In the genomic region with DNA sequence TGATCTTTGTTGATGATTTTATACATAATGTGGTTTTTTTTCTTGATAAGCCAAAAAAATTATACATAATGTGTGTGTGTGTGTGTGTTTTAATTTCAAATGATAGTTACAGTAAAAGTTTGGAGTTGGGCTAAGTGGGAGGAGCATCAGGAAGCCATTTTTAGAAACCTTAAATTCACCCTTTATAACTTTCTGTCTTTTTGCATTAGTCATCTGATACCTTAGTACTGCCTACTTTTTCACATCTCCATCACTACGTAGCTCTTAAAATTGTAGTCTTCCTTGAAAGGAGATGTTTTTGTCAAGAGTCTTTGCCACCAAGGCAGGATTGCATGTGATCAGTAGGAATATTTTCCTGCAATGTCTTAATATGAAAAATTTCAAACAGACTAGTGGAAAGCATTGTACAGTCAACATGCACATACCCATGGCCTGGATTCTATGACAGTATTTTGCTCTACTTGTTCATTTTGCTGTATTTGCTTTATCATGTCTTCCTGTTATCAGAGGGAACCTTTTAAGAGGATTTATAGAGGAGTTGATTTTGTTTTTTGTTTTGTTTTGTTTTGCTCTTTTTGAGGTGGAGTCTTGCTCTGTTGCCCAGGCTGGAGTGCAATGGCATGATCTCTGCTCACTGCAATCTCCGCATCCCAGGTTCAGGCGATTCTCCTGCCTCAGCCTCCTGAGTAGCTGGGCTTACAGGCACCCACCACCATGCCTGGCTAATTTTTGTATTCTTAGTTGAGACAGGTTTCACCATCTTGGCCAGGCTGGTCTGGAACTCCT, we compare ENCODE assay signal across 12 cellular contexts. TPM values are rescaled to one million over a fixed set of nuclear protein-coding genes. Genes with fewer than 3 reads are reported as not detected.
DNase-seq lines count a peak whose midpoint lies in the region; ATAC-seq and TF ChIP-seq lines count a peak whose summit lies in the region.
"Had no signal": no experiment of that assay in that cellular context is flagged by ENCODE, and none has a peak within 500 bp of the region (broad histone marks: within the 10 kb centered on the region; RNA-seq: fewer than 3 reads in every experiment).

No MANE protein-coding gene starts in this region.

- TF ChIP-seq CTCF in esophagus muscularis mucosa (IDR thresholded peaks at IDR 0.05): no peak
- no peak for TF ChIP-seq CTCF in vagina (IDR thresholded peaks at IDR 0.05)

- no peaks in the 10 kb centered on the region for H3K27me3 ChIP-seq in esophagus muscularis mucosa
- H3K27me3 ChIP-seq in vagina: no peaks in the 10 kb centered on the region

- intact Hi-C loops in esophagus muscularis mucosa (cut with DNase I) (no loop called here), vagina (cut with DNase I) (no loop called here)

- peaks cover 78% of the 10 kb centered on the region for H3K4me1 Mint-ChIP-seq in activated T-cell treated with anti-CD3 and anti-CD28 coated beads, Interleukin-2, amount 50 U/mL, for 4 hours (ENCODE audit: low read depth)
- H3K4me1 Mint-ChIP-seq in T-cell: peaks cover 75 to 82% (median 81%) of the 10 kb centered on the region in 3 donors
- H3K4me1 Mint-ChIP-seq in stimulated activated effector memory CD8-positive, alpha-beta T cell treated with anti-CD3 and anti-CD28 coated beads, Interleukin-12 subunit alpha, Interleukin-12 subunit beta, amount 100 ng/mL, for 72 hours: peaks cover 69% of the 10 kb centered on the region

- no peaks in the 10 kb centered on the region for H3K9me3 ChIP-seq in esophagus muscularis mucosa
- H3K9me3 ChIP-seq in vagina: no peaks in the 10 kb centered on the region
- H3K9me3 ChIP-seq: mucosa of descending colon had no signal

- peak overlapping the region; percentile 12 to 68 (median 18) for H3K27ac ChIP-seq in esophagus muscularis mucosa (replicated peaks in 1 of 4)
- no peak overlapping the region for H3K27ac ChIP-seq in vagina

- H3K36me3 ChIP-seq in esophagus muscularis mucosa (peaks cover 0 to 8% (median 0%) of the 10 kb centered on the region in 4 donors), vagina (no peaks in the 10 kb centered on the region)

- peak overlapping the region; percentile 16 for H3K4me3 Mint-ChIP-seq in activated T-cell treated with anti-CD3 and anti-CD28 coated beads, Interleukin-2, amount 50 U/mL, for 4 hours
- peak overlapping the region; percentile 4 to 49 (median 35) for H3K4me3 Mint-ChIP-seq in T-cell
- peak overlapping the region; percentile 16 for H3K4me3 Mint-ChIP-seq in stimulated activated effector memory CD8-positive, alpha-beta T cell treated with anti-CD3 and anti-CD28 coated beads, Interleukin-12 subunit alpha, Interleukin-12 subunit beta, amount 100 ng/mL, for 72 hours

- DNase-seq in activated T-cell treated with anti-CD3 and anti-CD28 coated beads, Interleukin-2, amount 50 U/mL, for 4 hours: no peak
- DNase-seq in activated T-cell treated with anti-CD3 and anti-CD28 coated beads for 4 hours: no peak
- no peak for DNase-seq in T-cell
- DNase-seq in esophagus muscularis mucosa (ENCODE audit: extremely low spot score): no peak
- DNase-seq in stimulated activated effector memory CD8-positive, alpha-beta T cell treated with anti-CD3 and anti-CD28 coated beads, Interleukin-12 subunit alpha, Interleukin-12 subunit beta, amount 100 ng/mL, for 72 hours (ENCODE audit: low spot score in 2 of 2): no peak
- DNase-seq in C1 segment of cervical spinal cord (lab: John Stamatoyannopoulos, UW): no peak
- DNase-seq in vagina (ENCODE audit: extremely low spot score in 2 of 2): no peak
- DNase-seq in NCI-H187 (lab: John Stamatoyannopoulos, UW): no peak
- DNase-seq: OCI-M1, T-helper 1 cell had no signal

- POLR2A ChIA-PET in T-cell (lab: Charles Lee): no interaction called here

- no peak for TF ChIP-seq EP300 in esophagus muscularis mucosa (IDR thresholded peaks at IDR 0.05)

- H3K9me3 Mint-ChIP-seq in activated T-cell treated with anti-CD3 and anti-CD28 coated beads, Interleukin-2, amount 50 U/mL, for 4 hours: no peaks in the 10 kb centered on the region
- H3K9me3 Mint-ChIP-seq in T-cell: no peaks in the 10 kb centered on the region
- no peaks in the 10 kb centered on the region for H3K9me3 Mint-ChIP-seq in stimulated activated effector memory CD8-positive, alpha-beta T cell treated with anti-CD3 and anti-CD28 coated beads, Interleukin-12 subunit alpha, Interleukin-12 subunit beta, amount 100 ng/mL, for 72 hours

- 75% methylated on average over 3 of the region's 3 CpGs for WGBS in esophagus muscularis mucosa

- H3K27me3 Mint-ChIP-seq in activated T-cell treated with anti-CD3 and anti-CD28 coated beads, Interleukin-2, amount 50 U/mL, for 4 hours (ENCODE audit: low read depth): no peaks in the 10 kb centered on the region
- no peaks in the 10 kb centered on the region for H3K27me3 Mint-ChIP-seq in T-cell

- H3K4me1 ChIP-seq in esophagus muscularis mucosa: peaks cover 77 to 99% (median 98%) of the 10 kb centered on the region in 4 donors
- H3K4me1 ChIP-seq in vagina: peaks cover 91% of the 10 kb centered on the region

- peak; percentile 36 to 57 for ATAC-seq in activated T-cell treated with anti-CD3 and anti-CD28 coated beads, Interleukin-2, amount 50 U/mL, for 4 hours
- peak in 1 of 4 experiments; percentile 23 for ATAC-seq in T-cell (replicated peaks in 1 of 4)
- peak; percentile 55 for ATAC-seq in stimulated activated effector memory CD8-positive, alpha-beta T cell treated with anti-CD3 and anti-CD28 coated beads, Interleukin-12 subunit alpha, Interleukin-12 subunit beta, amount 100 ng/mL, for 72 hours
- ATAC-seq: mucosa of descending colon had no signal

- TF ChIP-seq POLR2A in esophagus muscularis mucosa (IDR thresholded peaks at IDR 0.05; ENCODE audit: low read depth) (no peak), vagina (IDR thresholded peaks at IDR 0.05) (no peak)

- H3K4me3 ChIP-seq in esophagus muscularis mucosa (no peak overlapping the region), vagina (no peak overlapping the region)
- H3K4me3 ChIP-seq: mucosa of descending colon, skin epidermis had no signal

- peaks cover 6% of the 10 kb centered on the region for H3K36me3 Mint-ChIP-seq in activated T-cell treated with anti-CD3 and anti-CD28 coated beads, Interleukin-2, amount 50 U/mL, for 4 hours (ENCODE audit: insufficient read depth)
- peaks cover 9% of the 10 kb centered on the region for H3K36me3 Mint-ChIP-seq in T-cell
- H3K36me3 Mint-ChIP-seq in stimulated activated effector memory CD8-positive, alpha-beta T cell treated with anti-CD3 and anti-CD28 coated beads, Interleukin-12 subunit alpha, Interleukin-12 subunit beta, amount 100 ng/mL, for 72 hours: peaks cover 71% of the 10 kb centered on the region

- peak overlapping the region; percentile 79 to 87 for H3K27ac Mint-ChIP-seq in T-cell
- H3K27ac Mint-ChIP-seq in stimulated activated effector memory CD8-positive, alpha-beta T cell treated with anti-CD3 and anti-CD28 coated beads, Interleukin-12 subunit alpha, Interleukin-12 subunit beta, amount 100 ng/mL, for 72 hours: peak overlapping the region; percentile 29

- CTCF ChIA-PET in T-cell (lab: Charles Lee): interaction anchor here (0.5 to 0.7 kb wide), 2 partner anchors 523 to 830 kb away, joined by 3 to 4 read pairs; no protein-coding TSS in a partner anchor

RNA-seq across cellular contexts. Expression of gene RAC1, which starts 6.2 kb away (rescaled TPM):
- 100 to 1,000 TPM; 160 to 195 (median 171) TPM for total RNA-seq in activated T-cell treated with anti-CD3 and anti-CD28 coated beads, Interleukin-2, amount 50 U/mL, for 4 hours
- total RNA-seq in T-cell: 10 to 100 TPM; 57.2 to 99.3 (median 94.8) TPM
- 100 to 1,000 TPM; 114 to 230 (median 136) TPM for total RNA-seq in esophagus muscularis mucosa
- 190 TPM for total RNA-seq in vagina

RNA-seq across cellular contexts. Expression of gene FAM220A, which starts 31.7 kb away (rescaled TPM):
- 10 to 100 TPM in 1 of 3 donors, 1 to 10 TPM in 2; 9.0 to 10.7 (median 9.5) TPM for total RNA-seq in activated T-cell treated with anti-CD3 and anti-CD28 coated beads, Interleukin-2, amount 50 U/mL, for 4 hours
- total RNA-seq in T-cell (10 to 100 TPM in 3 of 5 donors, 1 to 10 TPM in 2; 6.2 to 20.6 (median 13.1) TPM), esophagus muscularis mucosa (10 to 100 TPM; 12.3 to 18.9 (median 14.5) TPM), vagina (9.6 TPM)
